In genomic region chr9:19021612-19022011, GRCh38 we compare ENCODE assay signal across 4 cellular contexts.
TF ChIP-seq lines count a peak whose summit lies in the region.

No MANE protein-coding gene starts in this region.

TF ChIP-seq in A549, 52 proteins besides CTCF, POLR2A, EP300 and RAD21:
- peak; percentile 93 for TF ChIP-seq MAFK (IDR thresholded peaks at IDR 0.05; ENCODE audit: partially characterized antibody)

TF ChIP-seq in IMR-90, 13 proteins besides CTCF, POLR2A, EP300 and RAD21:
- TF ChIP-seq MAFK (IDR thresholded peaks at IDR 0.05; ENCODE audit: low read depth, low read length) = peak; percentile 82

TF ChIP-seq in WTC11, 78 proteins besides CTCF, POLR2A, EP300 and RAD21:
- TF ChIP-seq NFYB (CRISPR knock-in tag; conservative IDR thresholded peaks at IDR 0.05; ENCODE audit: low read depth) = peak; percentile 25; the same call in 1 of the 2 replicates

TF ChIP-seq in K562, 482 proteins besides CTCF, POLR2A, EP300 and RAD21:
- TF ChIP-seq MAFG (tag; conservative IDR thresholded peaks at IDR 0.05) (peak; percentile 64), ZNF316 (IDR thresholded peaks at IDR 0.05) (peak; percentile 90), MAFF (IDR thresholded peaks at IDR 0.05; ENCODE audit: low read length) (peak; percentile 56), ASH1L (IDR thresholded peaks at IDR 0.05; ENCODE audit: borderline replicate concordance, low read depth, partially characterized antibody) (peak; percentile 50), MAFK (IDR thresholded peaks at IDR 0.05; ENCODE audit: low read length) (peak; percentile 56), NFYB (IDR thresholded peaks at IDR 0.05; ENCODE audit: extremely low read depth, insufficient read length) (peak; percentile 42), C11orf30 (IDR thresholded peaks at IDR 0.05; ENCODE audit: low read depth) (peak; percentile 78)
